19 cellular contexts compared by ENCODE assay signal in the genomic region with DNA sequence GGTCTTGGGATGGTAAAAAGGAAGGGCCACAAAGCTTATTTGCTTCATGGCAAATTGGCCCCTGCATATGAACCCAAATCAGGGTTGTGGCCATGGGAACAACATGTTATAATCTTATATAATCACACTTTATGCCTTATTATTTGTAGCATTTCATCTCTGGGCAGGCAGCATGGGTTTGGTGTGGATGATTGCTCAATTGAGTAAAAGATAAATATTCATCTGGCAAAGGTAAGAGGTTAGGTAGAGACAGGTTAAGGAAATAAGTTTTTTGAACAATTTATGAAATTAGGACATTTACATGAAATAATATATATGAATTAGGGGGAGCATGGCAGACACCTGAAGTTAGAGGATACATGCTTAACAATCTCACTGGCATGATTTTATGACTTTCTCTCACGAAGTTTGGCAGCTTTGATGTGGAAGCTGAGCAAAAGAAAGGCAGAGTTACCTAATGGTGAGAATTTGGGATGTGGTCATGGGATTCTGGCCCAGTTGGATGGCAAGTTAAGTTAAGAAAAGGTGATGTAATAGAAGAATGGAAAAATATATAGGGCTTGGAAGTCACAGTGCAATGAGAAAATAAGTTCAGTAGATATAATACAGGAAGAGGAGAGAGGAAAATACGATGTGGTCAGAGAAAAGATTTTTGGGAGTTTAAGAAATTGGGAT.
DNase-seq lines count a peak whose midpoint lies in the region; ATAC-seq and TF ChIP-seq lines count a peak whose summit lies in the region.
"Had no signal": no experiment of that assay in that cellular context is flagged by ENCODE, and none has a peak within 500 bp of the region (broad histone marks: within the 10 kb centered on the region; RNA-seq: fewer than 3 reads in every experiment).

No MANE protein-coding gene starts in this region.

- H3K27ac ChIP-seq in HCT116 (ENCODE audit: low read depth, low read length) (no peak overlapping the region), smooth muscle cell (ENCODE audit: low read depth) (peak overlapping the region; percentile 58)
- H3K27ac ChIP-seq: A549 had no signal

- H3K9me3 ChIP-seq in HCT116 (ENCODE audit: control insufficient read depth in 1 of 2, insufficient read depth in 1 of 2, low read depth in 1 of 2, low read length in 2 of 2) (no peaks in the 10 kb centered on the region), smooth muscle cell (replicated peaks; ENCODE audit: low read depth) (no peaks in the 10 kb centered on the region)
- H3K9me3 ChIP-seq: A549 had no signal

- H3K9ac ChIP-seq in HCT116 (ENCODE audit: low read length) (no peak overlapping the region), smooth muscle cell (ENCODE audit: low read depth) (no peak overlapping the region)

- H3K36me3 ChIP-seq in HCT116 (ENCODE audit: control insufficient read depth in 1 of 2, insufficient read depth in 2 of 2, low read length in 2 of 2) (no peaks in the 10 kb centered on the region), smooth muscle cell (ENCODE audit: low read depth) (peaks cover 7% of the 10 kb centered on the region)

- no peaks in the 10 kb centered on the region for H4K20me1 ChIP-seq in HCT116 (ENCODE audit: insufficient read depth)
- H4K20me1 ChIP-seq in smooth muscle cell (ENCODE audit: low read depth): peaks cover 100% of the 10 kb centered on the region

- no peak for TF ChIP-seq POLR2A in HCT116 (IDR thresholded peaks at IDR 0.05; ENCODE audit: borderline replicate concordance, extremely low read depth, insufficient read depth, insufficient read length)

- intact Hi-C loops in HCT116 (cut with micrococcal nuclease): no loop called here

- TF ChIP-seq CTCF in HCT116 (IDR thresholded peaks at IDR 0.05 in 2 of 3, conservative IDR thresholded peaks at IDR 0.05 in 1 of 3; ENCODE audit: borderline replicate concordance in 1 of 3, insufficient read depth in 1 of 3, low read depth in 2 of 3, low read length in 2 of 3): no peak
- TF ChIP-seq CTCF in smooth muscle cell (IDR thresholded peaks at IDR 0.05; ENCODE audit: borderline replicate concordance, insufficient read depth, poor library complexity, severe bottlenecking): no peak

- WGBS in smooth muscle cell (ENCODE audit: low lambda C conversion rate): 88% methylated on average over 2 of the region's 2 CpGs

- H3K4me2 ChIP-seq in HCT116 (ENCODE audit: low read length) (no peak overlapping the region), smooth muscle cell (peak overlapping the region; percentile 63)
- H3K4me2 ChIP-seq: A549, GM23338 had no signal

- H3K4me1 ChIP-seq in HCT116 (ENCODE audit: control insufficient read depth in 1 of 2, insufficient read depth in 2 of 2, low read length in 2 of 2) (peaks cover 0 to 6% of the 10 kb centered on the region in 2 experiments; a peak in 1 of 4 replicates), smooth muscle cell (ENCODE audit: low read depth) (peaks cover 47% of the 10 kb centered on the region)
- H3K4me1 ChIP-seq: A549 had no signal

- H3F3A ChIP-seq in smooth muscle cell (ENCODE audit: low read depth): peaks cover 29% of the 10 kb centered on the region

- no TSS peak for BruUV-seq in HCT116 (replicated peaks; lab: Mats Ljungman, UMichigan)

- ATAC-seq in HCT116: no peak
- peak; percentile 84 for ATAC-seq in left lobe of liver
- no peak for ATAC-seq in HG03135 (IDR thresholded peaks at IDR 0.05; ENCODE audit: unreplicated experiment)
- ATAC-seq: A549, GM23338 had no signal

- H3K27me3 ChIP-seq in HCT116 (ENCODE audit: insufficient read depth, low read length): no peaks in the 10 kb centered on the region
- no peaks in the 10 kb centered on the region for H3K27me3 ChIP-seq in smooth muscle cell (ENCODE audit: low read depth)

- H2AFZ ChIP-seq in HCT116 (ENCODE audit: low read depth, low read length, poor library complexity, severe bottlenecking) (peak overlapping the region; percentile 34), smooth muscle cell (ENCODE audit: low read depth) (no peak overlapping the region)
- H2AFZ ChIP-seq: GM23338 had no signal

- H3K79me2 ChIP-seq in HCT116 (ENCODE audit: insufficient read depth, low read length): no peaks in the 10 kb centered on the region
- H3K79me2 ChIP-seq in smooth muscle cell (ENCODE audit: low read depth): peaks cover 81% of the 10 kb centered on the region

- no peak overlapping the region for H3K4me3 ChIP-seq in HCT116 (replicated peaks in 1 of 2; ENCODE audit: low read depth in 1 of 2, low read length in 2 of 2)
- no peak overlapping the region for H3K4me3 ChIP-seq in smooth muscle cell
- H3K4me3 ChIP-seq: A549, GM23338 had no signal

- RAD21 ChIA-PET in HCT116 (lab: Charles Lee; ENCODE audit: low non-redundant PET in 1 of 2, low total read pairs in 2 of 2, uncharacterized antibody in 2 of 2, unreplicated experiment in 2 of 2): no interaction called here

- CTCF ChIA-PET in HCT116 (lab: Charles Lee): no interaction called here

- TF ChIP-seq RAD21 in HCT116 (IDR thresholded peaks at IDR 0.05; ENCODE audit: low read depth): no peak

- POLR2A ChIA-PET in HCT116 (lab: Charles Lee): no interaction called here

- DNase-seq in HCT116 (ENCODE audit: low read depth, low spot score) (no peak), SW480 (ENCODE audit: low spot score) (peak; percentile 13), left lobe of liver (ENCODE audit: low spot score) (no peak), smooth muscle cell (lab: John Stamatoyannopoulos, UW; ENCODE audit: unreplicated experiment) (no peak), NCI-H1092 treated with DMSO at 0.1 percent for 48 hours (lab: John Stamatoyannopoulos, UW) (no peak), NCI-H2107 treated with DMSO at 0.1 percent for 48 hours (lab: John Stamatoyannopoulos, UW; ENCODE audit: unreplicated experiment) (no peak)
- DNase-seq: 8988T; ACHN; Calu3; CD4-positive, alpha-beta memory T cell; COR-L47; DMS53; DMS79 treated with DMSO at 0.1 percent for 48 hours; GF-D8; H9; HFFc6 had no signal

- no peaks in the 10 kb centered on the region for H3K9me2 ChIP-seq in HCT116 (ENCODE audit: insufficient read depth)

TF ChIP-seq in HCT116, 20 proteins besides CTCF, POLR2A, EP300 and RAD21:
- TF ChIP-seq ZFX (IDR thresholded peaks at IDR 0.05): no peak
- TF ChIP-seq JUND (IDR thresholded peaks at IDR 0.05): no peak
